Comparison of ENCODE assay signal across 20 cellular contexts in the genomic region with DNA sequence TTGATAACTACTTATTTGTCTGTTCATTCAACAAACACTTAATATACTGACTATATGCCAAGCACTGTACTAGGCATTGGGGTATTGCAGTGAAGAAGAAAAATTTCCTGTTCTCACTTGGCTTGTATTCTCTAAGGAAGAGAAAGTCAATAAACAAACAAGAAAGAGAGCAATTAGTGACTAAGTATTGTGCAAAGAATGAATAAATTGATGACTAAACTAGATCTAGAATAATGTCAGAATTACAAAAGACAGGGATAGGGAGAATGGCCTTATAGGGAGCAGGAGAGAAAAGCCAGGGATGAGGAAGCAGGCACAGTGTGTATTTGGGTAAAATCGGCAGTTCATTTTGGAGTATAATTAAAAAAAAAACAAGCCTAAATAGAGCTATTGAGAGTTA. TPM values are rescaled to one million over a fixed set of nuclear protein-coding genes. Genes with fewer than 3 reads are reported as not detected.
"Had no signal": no experiment of that assay in that cellular context is flagged by ENCODE, and none has a peak within 500 bp of the region (broad histone marks: within the 10 kb centered on the region; RNA-seq: fewer than 3 reads in every experiment).

No MANE protein-coding gene starts in this region.

- H2AFZ ChIP-seq: hepatocyte had no signal

- H3K4me3 ChIP-seq: body of pancreas, hepatocyte, pancreas, thyroid gland had no signal

- H3K9me3 ChIP-seq: body of pancreas, pancreas, thyroid gland had no signal

- H3K27ac ChIP-seq: body of pancreas, foreskin keratinocyte, hepatocyte, pancreas, thyroid gland had no signal

- H3K79me2 ChIP-seq: hepatocyte had no signal

- ATAC-seq: activated CD8-positive, alpha-beta T cell treated with anti-CD3 and anti-CD28 coated beads for 36 hours; body of pancreas; foreskin keratinocyte; naive thymus-derived CD8-positive, alpha-beta T cell; pancreas had no signal

- H3K36me3 ChIP-seq: pancreas, thyroid gland had no signal

- H3K4me1 ChIP-seq: body of pancreas, foreskin keratinocyte, pancreas, thyroid gland had no signal

- H3K4me2 ChIP-seq: hepatocyte had no signal

- DNase-seq: activated CD4-positive, alpha-beta T cell treated with anti-CD3 and anti-CD28 coated beads for 48 hours; activated CD4-positive, CD25-positive, alpha-beta regulatory T cell; activated CD8-positive, alpha-beta T cell treated with anti-CD3 and anti-CD28 coated beads for 36 hours; activated naive CD4-positive, alpha-beta T cell treated with Interleukin-2 at 50 U/mL for 16 hours; activated naive CD8-positive, alpha-beta T cell treated with anti-CD3 and anti-CD28 coated beads, Interleukin-2, amount 10 ng/mL, durations not matched to agents 7 days and 5 days; activated T-cell treated with anti-CD3 and anti-CD28 coated beads, Interleukin-2, amount 50 U/mL, for 24 hours; body of pancreas; central memory CD4-positive, alpha-beta T cell; erythroblast; foreskin keratinocyte; mesenchymal stem cell; naive thymus-derived CD8-positive, alpha-beta T cell; pancreas; stimulated activated CD4-positive, alpha-beta T cell treated with anti-CD3 and anti-CD28 coated beads, Interleukin-1b, Interleukin-23, amount 100 ng/mL, for 48 hours; stimulated activated CD8-positive, alpha-beta memory T cell treated with anti-CD3 and anti-CD28 coated beads, Interleukin-4, amount 100 ng/mL, for 48 hours; stimulated activated naive CD4-positive, alpha-beta T cell; T-helper 1 cell; T-helper 9 cell; thyroid gland had no signal

- H3K27me3 ChIP-seq: body of pancreas, thyroid gland had no signal

RNA-seq across cellular contexts. Expression of gene LIN7A, which starts 4.2 kb away (rescaled TPM):
- total RNA-seq: activated CD8-positive, alpha-beta T cell treated with anti-CD3 and anti-CD28 coated beads for 36 hours; activated naive CD8-positive, alpha-beta T cell treated with anti-CD3 and anti-CD28 coated beads, Interleukin-2, amount 10 ng/mL, durations not matched to agents 7 days and 5 days; foreskin keratinocyte; naive thymus-derived CD8-positive, alpha-beta T cell had no signal
- polyA plus RNA-seq: foreskin keratinocyte; naive thymus-derived CD8-positive, alpha-beta T cell had no signal
